In the genomic region with DNA sequence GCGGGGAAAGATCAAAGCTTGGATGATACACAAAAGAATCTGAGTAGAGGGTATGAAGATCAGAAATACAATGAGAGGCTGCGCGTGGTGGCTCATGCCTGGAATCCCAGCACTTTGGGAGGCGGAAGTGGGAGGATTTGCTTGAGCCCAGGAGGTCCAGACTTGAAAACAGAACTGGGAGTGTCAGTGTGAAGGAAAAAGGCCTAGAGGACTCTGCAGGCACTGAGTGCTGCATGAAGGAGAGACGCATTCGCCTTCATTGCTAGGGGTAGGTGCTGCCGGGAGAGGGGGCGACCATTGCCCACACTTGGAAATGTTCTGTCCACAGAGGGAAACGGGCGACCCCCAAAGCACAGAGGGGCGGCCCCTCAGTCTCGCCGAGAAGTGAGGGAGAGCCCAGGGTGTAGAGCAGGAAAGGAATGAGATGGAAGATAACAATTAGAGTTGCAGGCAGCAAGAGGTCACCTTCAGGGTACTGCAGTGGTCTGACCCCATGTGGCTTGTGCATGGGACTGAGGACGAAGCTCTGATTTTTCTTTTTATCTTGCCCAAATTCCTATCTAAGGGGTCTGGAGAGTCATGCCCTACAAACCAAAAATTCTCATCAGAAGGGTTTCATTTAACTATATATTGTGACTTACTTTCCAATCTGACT, we compare ENCODE assay signal across 1 cellular context.
TF ChIP-seq lines count a peak whose summit lies in the region.

No MANE protein-coding gene starts in this region.

TF ChIP-seq in HepG2, 621 proteins besides CTCF, POLR2A, EP300 and RAD21:
- no peak for TF ChIP-seq KDM6A (CRISPR knock-in tag; IDR thresholded peaks at IDR 0.05; ENCODE audit: low read depth)
- no peak for TF ChIP-seq SRSF1 (optimal IDR thresholded peaks at IDR 0.05; ENCODE audit: low read depth, low read length)
- TF ChIP-seq, protein P1, sequence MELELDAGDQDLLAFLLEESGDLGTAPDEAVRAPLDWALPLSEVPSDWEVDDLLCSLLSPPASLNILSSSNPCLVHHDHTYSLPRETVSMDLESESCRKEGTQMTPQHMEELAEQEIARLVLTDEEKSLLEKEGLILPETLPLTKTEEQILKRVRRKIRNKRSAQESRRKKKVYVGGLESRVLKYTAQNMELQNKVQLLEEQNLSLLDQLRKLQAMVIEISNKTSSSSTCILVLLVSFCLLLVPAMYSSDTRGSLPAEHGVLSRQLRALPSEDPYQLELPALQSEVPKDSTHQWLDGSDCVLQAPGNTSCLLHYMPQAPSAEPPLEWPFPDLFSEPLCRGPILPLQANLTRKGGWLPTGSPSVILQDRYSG (CRISPR knock-in tag; IDR thresholded peaks at IDR 0.05), result no peak
- no peak for TF ChIP-seq FIP1L1 (IDR thresholded peaks at IDR 0.05; ENCODE audit: borderline replicate concordance, insufficient read depth, low read depth, low read length)
- no peak for TF ChIP-seq ZZZ3 (CRISPR knock-in tag; IDR thresholded peaks at IDR 0.05; ENCODE audit: borderline replicate concordance)
- TF ChIP-seq PAX8 (CRISPR knock-in tag; IDR thresholded peaks at IDR 0.05; ENCODE audit: borderline replicate concordance), result no peak
- TF ChIP-seq MIER3 (CRISPR knock-in tag; IDR thresholded peaks at IDR 0.05; ENCODE audit: borderline replicate concordance), result no peak
- TF ChIP-seq NFYC (CRISPR knock-in tag; IDR thresholded peaks at IDR 0.05), result no peak
- TF ChIP-seq, protein P2, sequence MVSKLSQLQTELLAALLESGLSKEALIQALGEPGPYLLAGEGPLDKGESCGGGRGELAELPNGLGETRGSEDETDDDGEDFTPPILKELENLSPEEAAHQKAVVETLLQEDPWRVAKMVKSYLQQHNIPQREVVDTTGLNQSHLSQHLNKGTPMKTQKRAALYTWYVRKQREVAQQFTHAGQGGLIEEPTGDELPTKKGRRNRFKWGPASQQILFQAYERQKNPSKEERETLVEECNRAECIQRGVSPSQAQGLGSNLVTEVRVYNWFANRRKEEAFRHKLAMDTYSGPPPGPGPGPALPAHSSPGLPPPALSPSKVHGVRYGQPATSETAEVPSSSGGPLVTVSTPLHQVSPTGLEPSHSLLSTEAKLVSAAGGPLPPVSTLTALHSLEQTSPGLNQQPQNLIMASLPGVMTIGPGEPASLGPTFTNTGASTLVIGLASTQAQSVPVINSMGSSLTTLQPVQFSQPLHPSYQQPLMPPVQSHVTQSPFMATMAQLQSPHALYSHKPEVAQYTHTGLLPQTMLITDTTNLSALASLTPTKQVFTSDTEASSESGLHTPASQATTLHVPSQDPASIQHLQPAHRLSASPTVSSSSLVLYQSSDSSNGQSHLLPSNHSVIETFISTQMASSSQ (IDR thresholded peaks at IDR 0.05; ENCODE audit: low read depth), result no peak
- TF ChIP-seq, protein P2 (CRISPR knock-in tag; IDR thresholded peaks at IDR 0.05; ENCODE audit: borderline replicate concordance), result no peak
- no peak for TF ChIP-seq ZNF547 (CRISPR knock-in tag; IDR thresholded peaks at IDR 0.05)
- no peak for TF ChIP-seq KLF13 (CRISPR knock-in tag; IDR thresholded peaks at IDR 0.05)
- TF ChIP-seq ZNF484 (CRISPR knock-in tag; IDR thresholded peaks at IDR 0.05; ENCODE audit: borderline replicate concordance, low read depth), result no peak
- TF ChIP-seq, protein P3, sequence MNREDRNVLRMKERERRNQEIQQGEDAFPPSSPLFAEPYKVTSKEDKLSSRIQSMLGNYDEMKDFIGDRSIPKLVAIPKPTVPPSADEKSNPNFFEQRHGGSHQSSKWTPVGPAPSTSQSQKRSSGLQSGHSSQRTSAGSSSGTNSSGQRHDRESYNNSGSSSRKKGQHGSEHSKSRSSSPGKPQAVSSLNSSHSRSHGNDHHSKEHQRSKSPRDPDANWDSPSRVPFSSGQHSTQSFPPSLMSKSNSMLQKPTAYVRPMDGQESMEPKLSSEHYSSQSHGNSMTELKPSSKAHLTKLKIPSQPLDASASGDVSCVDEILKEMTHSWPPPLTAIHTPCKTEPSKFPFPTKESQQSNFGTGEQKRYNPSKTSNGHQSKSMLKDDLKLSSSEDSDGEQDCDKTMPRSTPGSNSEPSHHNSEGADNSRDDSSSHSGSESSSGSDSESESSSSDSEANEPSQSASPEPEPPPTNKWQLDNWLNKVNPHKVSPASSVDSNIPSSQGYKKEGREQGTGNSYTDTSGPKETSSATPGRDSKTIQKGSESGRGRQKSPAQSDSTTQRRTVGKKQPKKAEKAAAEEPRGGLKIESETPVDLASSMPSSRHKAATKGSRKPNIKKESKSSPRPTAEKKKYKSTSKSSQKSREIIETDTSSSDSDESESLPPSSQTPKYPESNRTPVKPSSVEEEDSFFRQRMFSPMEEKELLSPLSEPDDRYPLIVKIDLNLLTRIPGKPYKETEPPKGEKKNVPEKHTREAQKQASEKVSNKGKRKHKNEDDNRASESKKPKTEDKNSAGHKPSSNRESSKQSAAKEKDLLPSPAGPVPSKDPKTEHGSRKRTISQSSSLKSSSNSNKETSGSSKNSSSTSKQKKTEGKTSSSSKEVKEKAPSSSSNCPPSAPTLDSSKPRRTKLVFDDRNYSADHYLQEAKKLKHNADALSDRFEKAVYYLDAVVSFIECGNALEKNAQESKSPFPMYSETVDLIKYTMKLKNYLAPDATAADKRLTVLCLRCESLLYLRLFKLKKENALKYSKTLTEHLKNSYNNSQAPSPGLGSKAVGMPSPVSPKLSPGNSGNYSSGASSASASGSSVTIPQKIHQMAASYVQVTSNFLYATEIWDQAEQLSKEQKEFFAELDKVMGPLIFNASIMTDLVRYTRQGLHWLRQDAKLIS (CRISPR knock-in tag; IDR thresholded peaks at IDR 0.05), result no peak
- TF ChIP-seq ZBTB1 (CRISPR knock-in tag; IDR thresholded peaks at IDR 0.05; ENCODE audit: borderline replicate concordance), result no peak
- TF ChIP-seq, protein P4, sequence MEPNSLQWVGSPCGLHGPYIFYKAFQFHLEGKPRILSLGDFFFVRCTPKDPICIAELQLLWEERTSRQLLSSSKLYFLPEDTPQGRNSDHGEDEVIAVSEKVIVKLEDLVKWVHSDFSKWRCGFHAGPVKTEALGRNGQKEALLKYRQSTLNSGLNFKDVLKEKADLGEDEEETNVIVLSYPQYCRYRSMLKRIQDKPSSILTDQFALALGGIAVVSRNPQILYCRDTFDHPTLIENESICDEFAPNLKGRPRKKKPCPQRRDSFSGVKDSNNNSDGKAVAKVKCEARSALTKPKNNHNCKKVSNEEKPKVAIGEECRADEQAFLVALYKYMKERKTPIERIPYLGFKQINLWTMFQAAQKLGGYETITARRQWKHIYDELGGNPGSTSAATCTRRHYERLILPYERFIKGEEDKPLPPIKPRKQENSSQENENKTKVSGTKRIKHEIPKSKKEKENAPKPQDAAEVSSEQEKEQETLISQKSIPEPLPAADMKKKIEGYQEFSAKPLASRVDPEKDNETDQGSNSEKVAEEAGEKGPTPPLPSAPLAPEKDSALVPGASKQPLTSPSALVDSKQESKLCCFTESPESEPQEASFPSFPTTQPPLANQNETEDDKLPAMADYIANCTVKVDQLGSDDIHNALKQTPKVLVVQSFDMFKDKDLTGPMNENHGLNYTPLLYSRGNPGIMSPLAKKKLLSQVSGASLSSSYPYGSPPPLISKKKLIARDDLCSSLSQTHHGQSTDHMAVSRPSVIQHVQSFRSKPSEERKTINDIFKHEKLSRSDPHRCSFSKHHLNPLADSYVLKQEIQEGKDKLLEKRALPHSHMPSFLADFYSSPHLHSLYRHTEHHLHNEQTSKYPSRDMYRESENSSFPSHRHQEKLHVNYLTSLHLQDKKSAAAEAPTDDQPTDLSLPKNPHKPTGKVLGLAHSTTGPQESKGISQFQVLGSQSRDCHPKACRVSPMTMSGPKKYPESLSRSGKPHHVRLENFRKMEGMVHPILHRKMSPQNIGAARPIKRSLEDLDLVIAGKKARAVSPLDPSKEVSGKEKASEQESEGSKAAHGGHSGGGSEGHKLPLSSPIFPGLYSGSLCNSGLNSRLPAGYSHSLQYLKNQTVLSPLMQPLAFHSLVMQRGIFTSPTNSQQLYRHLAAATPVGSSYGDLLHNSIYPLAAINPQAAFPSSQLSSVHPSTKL (CRISPR knock-in tag; IDR thresholded peaks at IDR 0.05), result no peak
